In the genomic region with DNA sequence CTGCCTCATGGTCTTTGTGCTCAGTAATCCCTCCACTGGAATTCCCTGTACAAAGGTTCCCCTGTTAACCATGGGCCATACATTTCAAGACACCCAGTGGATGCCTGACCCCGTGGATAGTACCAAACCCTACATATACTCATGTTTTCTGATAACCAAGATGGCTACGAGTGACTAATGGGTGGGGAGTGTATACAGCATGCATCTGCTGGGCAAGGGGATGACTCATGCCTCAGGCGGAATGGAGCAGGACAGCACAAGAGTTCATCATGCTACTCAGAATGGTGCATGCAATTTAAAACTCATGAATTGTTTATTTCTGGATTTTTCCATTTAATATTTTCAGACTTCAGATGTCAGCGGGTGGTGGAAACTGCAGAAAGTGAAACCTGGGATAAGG, we compare ENCODE assay signal across 18 cellular contexts. TPM values are rescaled to one million over a fixed set of nuclear protein-coding genes. Genes with fewer than 3 reads are reported as not detected.
DNase-seq lines count a peak whose midpoint lies in the region; ATAC-seq, FAIRE-seq and TF ChIP-seq lines count a peak whose summit lies in the region.
"Had no signal": no experiment of that assay in that cellular context is flagged by ENCODE, and none has a peak within 500 bp of the region (broad histone marks: within the 10 kb centered on the region; RNA-seq: fewer than 3 reads in every experiment).

No MANE protein-coding gene starts in this region.

- H3K4me3 ChIP-seq in breast epithelium = no peak overlapping the region
- H3K4me3 ChIP-seq in fibroblast of lung (replicated peaks in 1 of 4; ENCODE audit: control extremely low read depth in 1 of 4, insufficient read depth in 1 of 4, low read depth in 3 of 4, low read length in 4 of 4) = no peak overlapping the region
- H3K4me3 ChIP-seq in small intestine (ENCODE audit: low read depth in 1 of 2, low read length in 2 of 2) = no peak overlapping the region
- no peak overlapping the region for H3K4me3 ChIP-seq in right cardiac atrium (ENCODE audit: low read length)
- H3K4me3 ChIP-seq: GM12878, uterus had no signal

- POLR2A ChIA-PET in MCF 10A (lab: Yijun Ruan, JAX) = interaction anchor here (0.8 to 1.3 kb wide), 4 partner anchors 9 to 13 kb away, joined by 3 read pairs; partner anchors contain the start of gene FGF9

- peaks cover 0 to 4% of the 10 kb centered on the region in 2 donors for H3K9me3 ChIP-seq in breast epithelium
- H3K9me3 ChIP-seq in fibroblast of lung (ENCODE audit: control insufficient read depth, insufficient read depth, low read depth, low read length) = no peaks in the 10 kb centered on the region
- no peaks in the 10 kb centered on the region for H3K9me3 ChIP-seq in small intestine (ENCODE audit: control insufficient read depth, low read depth)
- H3K9me3 ChIP-seq in right cardiac atrium (ENCODE audit: control insufficient read depth, low read length) = no peaks in the 10 kb centered on the region

- no peaks in the 10 kb centered on the region for H3K27me3 ChIP-seq in breast epithelium
- peaks cover 4% of the 10 kb centered on the region for H3K27me3 ChIP-seq in fibroblast of lung (ENCODE audit: control insufficient read depth, insufficient read depth, low read length)
- peaks cover 0 to 4% of the 10 kb centered on the region in 2 donors for H3K27me3 ChIP-seq in small intestine (ENCODE audit: control insufficient read depth in 2 of 2, insufficient read depth in 2 of 2, low read length in 2 of 2)
- H3K27me3 ChIP-seq in right cardiac atrium (ENCODE audit: control insufficient read depth, insufficient read depth) = no peaks in the 10 kb centered on the region
- H3K27me3 ChIP-seq: uterus had no signal

- peak overlapping the region; percentile 32 for H2AFZ ChIP-seq in fibroblast of lung (ENCODE audit: low read length)
- H2AFZ ChIP-seq: parathyroid adenoma had no signal

- peaks cover 23% of the 10 kb centered on the region for H3K9me3 Mint-ChIP-seq in MCF 10A (ENCODE audit: unreplicated experiment)

- no peaks in the 10 kb centered on the region for H3K36me3 Mint-ChIP-seq in MCF 10A (ENCODE audit: insufficient read depth, unreplicated experiment)

- H3K79me2 ChIP-seq in fibroblast of lung (ENCODE audit: control insufficient read depth, insufficient read depth, low read length) = no peaks in the 10 kb centered on the region
- H3K79me2 ChIP-seq: parathyroid adenoma had no signal

- H3K27ac ChIP-seq in breast epithelium = no peak overlapping the region
- H3K27ac ChIP-seq in fibroblast of lung (ENCODE audit: insufficient read depth, low read length) = no peak overlapping the region
- no peak overlapping the region for H3K27ac ChIP-seq in small intestine (ENCODE audit: low read depth in 1 of 2, low read length in 1 of 2)
- H3K27ac ChIP-seq in right cardiac atrium (ENCODE audit: low read length) = no peak overlapping the region
- H3K27ac ChIP-seq: parathyroid adenoma, uterus had no signal

- TF ChIP-seq CTCF in MCF 10A (IDR thresholded peaks at IDR 0.05; ENCODE audit: unreplicated experiment) (no peak), breast epithelium (IDR thresholded peaks at IDR 0.05) (no peak), fibroblast of lung (conservative IDR thresholded peaks at IDR 0.05 in 1 of 2, IDR thresholded peaks at IDR 0.05 in 1 of 2; ENCODE audit: low read depth in 1 of 2, low read length in 2 of 2) (no peak)

- H3K27ac Mint-ChIP-seq in MCF 10A (ENCODE audit: low read depth, unreplicated experiment) = peak overlapping the region; percentile 74

- 53 to 71% (median 67%) methylated on average over 4 of the region's 4 CpGs for WGBS in small intestine, 3 donors
- WGBS in right cardiac atrium = 74% methylated on average over 4 of the region's 4 CpGs

- intact Hi-C loops in MCF 10A (cut with micrococcal nuclease) = no loop called here
- intact Hi-C loops in breast epithelium (cut with DNase I; ENCODE audit: low total_unique reads) = no loop called here
- intact Hi-C loops in right cardiac atrium (cut with DNase I) = no loop called here

- no peaks in the 10 kb centered on the region for H3K27me3 Mint-ChIP-seq in MCF 10A (ENCODE audit: insufficient read depth, unreplicated experiment)

- H3K4me1 ChIP-seq in breast epithelium = no peaks in the 10 kb centered on the region
- peaks cover 2% of the 10 kb centered on the region for H3K4me1 ChIP-seq in fibroblast of lung (ENCODE audit: control insufficient read depth, extremely low read depth, insufficient read depth, low read length)
- peaks cover 5 to 8% of the 10 kb centered on the region in 2 donors for H3K4me1 ChIP-seq in small intestine (ENCODE audit: control insufficient read depth in 2 of 2, insufficient read depth in 1 of 2, low read depth in 1 of 2, low read length in 1 of 2)
- no peaks in the 10 kb centered on the region for H3K4me1 ChIP-seq in right cardiac atrium (ENCODE audit: control insufficient read depth, insufficient read depth, low read length)
- H3K4me1 ChIP-seq: parathyroid adenoma, uterus had no signal

- CTCF ChIA-PET in MCF 10A (lab: Yijun Ruan, JAX) = interaction anchor here (0.6 kb wide), 1 partner anchor 22 kb away, joined by 3 read pairs; no protein-coding TSS in a partner anchor

- FAIRE-seq in small intestine (lab: Jason Lieb, UNC) = no peak
- FAIRE-seq: endometrium, GM12878 had no signal

- no TSS peak for BruUV-seq in MCF 10A (replicated peaks; lab: Mats Ljungman, UMichigan)

- no peak for ATAC-seq in GM21786 (IDR thresholded peaks at IDR 0.05; ENCODE audit: unreplicated experiment)
- no peak for ATAC-seq in right cardiac atrium
- ATAC-seq: GM12878 had no signal

- no peak overlapping the region for H3K4me3 Mint-ChIP-seq in MCF 10A (ENCODE audit: unreplicated experiment)

- DNase-seq in MCF 10A (ENCODE audit: unreplicated experiment) = peak; percentile 73
- no peak for DNase-seq in breast epithelium (ENCODE audit: low spot score in 2 of 2)
- DNase-seq in RPMI7951 (ENCODE audit: low read depth) = peak; percentile 75
- DNase-seq in fibroblast of lung (ENCODE audit: low read depth in 2 of 2) = peak; percentile 67 to 74
- DNase-seq in small intestine = peak; percentile 26
- DNase-seq in right cardiac atrium = no peak
- DNase-seq in HuH-7.5 (ENCODE audit: low spot score) = no peak
- DNase-seq: activated CD4-positive, alpha-beta T cell treated with anti-CD3 and anti-CD28 coated beads, Interleukin-2, amount 50 U/mL, for 4 hours; activated gamma-delta T cell; caudate nucleus; NCI-H1105 treated with DMSO at 0.1 percent for 48 hours; NCI-H345; uterus had no signal

- H4K20me1 ChIP-seq in fibroblast of lung (ENCODE audit: control insufficient read depth, extremely low read depth, insufficient read depth, low read length) = no peaks in the 10 kb centered on the region

- H3K36me3 ChIP-seq in breast epithelium = no peaks in the 10 kb centered on the region
- H3K36me3 ChIP-seq in fibroblast of lung (ENCODE audit: control insufficient read depth, insufficient read depth, low read length) = no peaks in the 10 kb centered on the region
- H3K36me3 ChIP-seq in small intestine (ENCODE audit: control insufficient read depth in 2 of 2, insufficient read depth in 2 of 2, low read length in 2 of 2) = no peaks in the 10 kb centered on the region
- H3K36me3 ChIP-seq: uterus had no signal

- peaks cover 19% of the 10 kb centered on the region for H3K4me1 Mint-ChIP-seq in MCF 10A (ENCODE audit: insufficient read depth, unreplicated experiment)

- TF ChIP-seq POLR2A in breast epithelium (IDR thresholded peaks at IDR 0.05) = no peak

- H3K4me2 ChIP-seq in fibroblast of lung (ENCODE audit: extremely low read depth, insufficient read depth, low read length) = no peak overlapping the region

- no peak overlapping the region for H3K9ac ChIP-seq in fibroblast of lung (ENCODE audit: insufficient read depth, low read length)
- H3K9ac ChIP-seq: parathyroid adenoma had no signal

RNA-seq across cellular contexts. Expression of gene FGF9, which starts 13.3 kb away (rescaled TPM):
- total RNA-seq in MCF 10A (2022) = 0.35 TPM in 1 of 2 replicates, not detected in the other
- total RNA-seq in breast epithelium = 1 to 10 TPM in 1 of 3 donors, under 1 TPM in 1, not detected in 1; 0.32 to 1.2 TPM
- total RNA-seq in RPMI7951 (2014; rRNA removed; shearing (Covaris generic)) = not detected in 2 replicates
- 0.33 and 0.77 TPM in 2 replicates for total RNA-seq in fibroblast of lung
- polyA plus RNA-seq in fibroblast of lung = 0.06 and 0.07 TPM in 2 replicates
- polyA plus RNA-seq in fibroblast of lung (2012) = 0.06 and 0.08 TPM in 2 replicates
- not detected in 2 replicates for polyA minus RNA-seq in fibroblast of lung (ENCODE audit: low replicate concordance)
- under 1 TPM; 0.22 to 0.42 (median 0.27) TPM for polyA plus RNA-seq in small intestine
- 10 to 100 TPM in 3 of 4 donors, 1 to 10 TPM in 1; 3.7 to 13.0 (median 11.8) TPM for total RNA-seq in right cardiac atrium
- polyA plus RNA-seq in right cardiac atrium = 3.6 TPM
- total RNA-seq: T-helper 2 cell treated with Interferon-gamma antibody and Interleukin-4, amounts not matched to agents 100 ng/mL and 5 ng/mL, for 36 hours had no signal

RNA-seq across cellular contexts. Expression of gene MICU2, which starts 53.6 kb away (rescaled TPM):
- total RNA-seq in MCF 10A (2022) (18.7 and 21.8 TPM in 2 replicates), breast epithelium (10 to 100 TPM; 54.1 to 90.9 (median 73.7) TPM), fibroblast of lung (39.8 and 43.9 TPM in 2 replicates), right cardiac atrium (10 to 100 TPM; 50.9 to 56.0 (median 52.8) TPM)
- 70.3 and 84.6 TPM in 2 replicates for total RNA-seq in RPMI7951 (2014; rRNA removed; shearing (Covaris generic))
- polyA plus RNA-seq in fibroblast of lung (34.5 and 43.3 TPM in 2 replicates), small intestine (10 to 100 TPM; 33.8 to 51.2 (median 42.2) TPM), right cardiac atrium (70.6 TPM)
- polyA plus RNA-seq in fibroblast of lung (2012) = 31.5 and 32.7 TPM in 2 replicates
- polyA minus RNA-seq in fibroblast of lung (ENCODE audit: low replicate concordance) = 1.2 and 1.6 TPM in 2 replicates

Comparison
In these comparisons a context has a peak if more than half of its experiments do, and no peak if none do; other contexts are left out.
1. DNase-seq: peak in MCF 10A (single experiment), RPMI7951 (single experiment), fibroblast of lung (2 of 2) and small intestine (single experiment); none in breast epithelium (0 of 2), right cardiac atrium (0 of 3) and HuH-7.5 (single experiment).